In genomic region chr5:72723584-72723983, GRCh38 we compare ENCODE assay signal across 17 cellular contexts.
"Had no signal": no experiment of that assay in that cellular context is flagged by ENCODE, and none has a peak within 500 bp of the region (broad histone marks: within the 10 kb centered on the region; RNA-seq: fewer than 3 reads in every experiment).

No MANE protein-coding gene starts in this region.

- H2AFZ ChIP-seq: parathyroid adenoma had no signal

- H3K4me1 Mint-ChIP-seq: activated CD4-positive, alpha-beta T cell treated with anti-CD3 and anti-CD28 coated beads, Interleukin-2, amount 10 ng/mL, durations not matched to agents 7 days and 5 days; activated naive CD8-positive, alpha-beta T cell treated with anti-CD3 and anti-CD28 coated beads for 36 hours; memory B cell; naive thymus-derived CD8-positive, alpha-beta T cell; stimulated activated naive B cell treated with anti-CD40 and anti-IgM and Interleukin-4, amounts not matched to agents 10 μg/mL and 1 μg/mL and 100 μg/mL, for 72 hours had no signal

- H3K27me3 Mint-ChIP-seq: brain had no signal

- H3K9ac ChIP-seq: parathyroid adenoma had no signal

- H3K27ac ChIP-seq: left ventricle myocardium inferior, neutrophil, parathyroid adenoma, thyroid gland had no signal

- DNase-seq: activated CD4-positive, alpha-beta T cell treated with anti-CD3 and anti-CD28 coated beads, Interleukin-2, amount 10 ng/mL, durations not matched to agents 7 days and 5 days; activated CD4-positive, CD25-positive, alpha-beta regulatory T cell; activated CD8-positive, alpha-beta memory T cell treated with anti-CD3 and anti-CD28 coated beads for 24 hours; activated gamma-delta T cell treated with Interleukin-2 at 50 U/mL for 16 hours; activated naive CD8-positive, alpha-beta T cell treated with anti-CD3 and anti-CD28 coated beads for 36 hours; amygdala; cortex of kidney; effector CD4-positive, alpha-beta T cell; left ventricle myocardium inferior; naive thymus-derived CD8-positive, alpha-beta T cell; stimulated activated naive B cell treated with anti-CD40 and anti-IgM and Interleukin-4, amounts not matched to agents 10 μg/mL and 1 μg/mL and 100 μg/mL, for 72 hours; thyroid gland had no signal

- H3K4me1 ChIP-seq: left ventricle myocardium inferior, thyroid gland had no signal

- H3K36me3 ChIP-seq: left ventricle myocardium inferior, neutrophil, thyroid gland had no signal

- H3K36me3 Mint-ChIP-seq: activated naive CD8-positive, alpha-beta T cell treated with anti-CD3 and anti-CD28 coated beads for 36 hours; brain; memory B cell; naive thymus-derived CD8-positive, alpha-beta T cell; stimulated activated naive B cell treated with anti-CD40 and anti-IgM and Interleukin-4, amounts not matched to agents 10 μg/mL and 1 μg/mL and 100 μg/mL, for 72 hours had no signal

- FAIRE-seq: islet of Langerhans had no signal

- H3K4me3 ChIP-seq: left ventricle myocardium inferior, thyroid gland had no signal

- H3K9me3 Mint-ChIP-seq: activated CD4-positive, alpha-beta T cell treated with anti-CD3 and anti-CD28 coated beads, Interleukin-2, amount 10 ng/mL, durations not matched to agents 7 days and 5 days; activated naive CD8-positive, alpha-beta T cell treated with anti-CD3 and anti-CD28 coated beads for 36 hours; memory B cell had no signal

- H3K27ac Mint-ChIP-seq: activated CD4-positive, alpha-beta T cell treated with anti-CD3 and anti-CD28 coated beads, Interleukin-2, amount 10 ng/mL, durations not matched to agents 7 days and 5 days; activated naive CD8-positive, alpha-beta T cell treated with anti-CD3 and anti-CD28 coated beads for 36 hours; brain; memory B cell; naive thymus-derived CD8-positive, alpha-beta T cell; stimulated activated naive B cell treated with anti-CD40 and anti-IgM and Interleukin-4, amounts not matched to agents 10 μg/mL and 1 μg/mL and 100 μg/mL, for 72 hours had no signal

- H3K9me3 ChIP-seq: neutrophil, thyroid gland had no signal

- H3K27me3 ChIP-seq: thyroid gland had no signal

- H3K79me2 ChIP-seq: parathyroid adenoma had no signal

- H3K4me3 Mint-ChIP-seq: activated CD4-positive, alpha-beta T cell treated with anti-CD3 and anti-CD28 coated beads, Interleukin-2, amount 10 ng/mL, durations not matched to agents 7 days and 5 days; activated naive CD8-positive, alpha-beta T cell treated with anti-CD3 and anti-CD28 coated beads for 36 hours; brain; memory B cell; naive thymus-derived CD8-positive, alpha-beta T cell; stimulated activated naive B cell treated with anti-CD40 and anti-IgM and Interleukin-4, amounts not matched to agents 10 μg/mL and 1 μg/mL and 100 μg/mL, for 72 hours had no signal
